ENCODE assay signal across 9 cellular contexts in genomic region chr22:40509401-40510134, GRCh38.
DNase-seq lines count a peak whose midpoint lies in the region; ATAC-seq and TF ChIP-seq lines count a peak whose summit lies in the region.
"Had no signal": no experiment of that assay in that cellular context is flagged by ENCODE, and none has a peak within 500 bp of the region (broad histone marks: within the 10 kb centered on the region; RNA-seq: fewer than 3 reads in every experiment).

No MANE protein-coding gene starts in this region.

- no peaks in the 10 kb centered on the region for H3K9me3 ChIP-seq in CD4-positive, alpha-beta T cell (ENCODE audit: control insufficient read depth, low read length)

- no peaks in the 10 kb centered on the region for H3K27me3 ChIP-seq in CD4-positive, alpha-beta T cell (ENCODE audit: control insufficient read depth, insufficient read depth, low read length)

- H3K27ac ChIP-seq in CD4-positive, alpha-beta T cell (ENCODE audit: low read depth, low read length), result no peak overlapping the region

- TF ChIP-seq CTCF in CD4-positive, alpha-beta T cell (IDR thresholded peaks at IDR 0.05), result no peak
- TF ChIP-seq CTCF in foreskin fibroblast (IDR thresholded peaks at IDR 0.05; ENCODE audit: low read depth, low read length) (no peak), progenitor cell of endocrine pancreas (IDR thresholded peaks at IDR 0.05; ENCODE audit: unreplicated experiment) (no peak)

- H3K9me3 Mint-ChIP-seq in CD4-positive, alpha-beta T cell, result no peaks in the 10 kb centered on the region
- H3K9me3 Mint-ChIP-seq in progenitor cell of endocrine pancreas (ENCODE audit: low read depth), result no peaks in the 10 kb centered on the region
- H3K9me3 Mint-ChIP-seq in naive thymus-derived CD8-positive, alpha-beta T cell, result no peaks in the 10 kb centered on the region

- no peak overlapping the region for H3K4me3 ChIP-seq in foreskin fibroblast (ENCODE audit: low read depth in 1 of 2, low read length in 2 of 2)

- in situ Hi-C loops in SK-MEL-5 (cut with HindIII; ENCODE audit: low pct_unique_long_range_greater_than_20kb, low sequenced_read_pairs), result no loop called here

- CTCF ChIA-PET in CD4-positive, alpha-beta T cell (lab: Charles Lee), result no interaction called here

- intact Hi-C loops in CD4-positive, alpha-beta T cell (cut with DNase I, micrococcal nuclease), result no loop called here

- H3K4me1 Mint-ChIP-seq in CD4-positive, alpha-beta T cell (ENCODE audit: low read depth), result peaks cover 53% of the 10 kb centered on the region
- peaks cover 33% of the 10 kb centered on the region for H3K4me1 Mint-ChIP-seq in progenitor cell of endocrine pancreas (ENCODE audit: low read depth)
- peaks cover 14 to 39% (median 25%) of the 10 kb centered on the region in 4 donors for H3K4me1 Mint-ChIP-seq in naive thymus-derived CD8-positive, alpha-beta T cell

- no peak overlapping the region for H3K4me3 Mint-ChIP-seq in CD4-positive, alpha-beta T cell
- H3K4me3 Mint-ChIP-seq in progenitor cell of endocrine pancreas (ENCODE audit: low read depth), result no peak overlapping the region
- no peak overlapping the region for H3K4me3 Mint-ChIP-seq in naive thymus-derived CD8-positive, alpha-beta T cell

- POLR2A ChIA-PET in CD4-positive, alpha-beta T cell (lab: Charles Lee), result no interaction called here
- POLR2A ChIA-PET in naive thymus-derived CD8-positive, alpha-beta T cell (lab: Charles Lee), result interaction anchor here (0.5 to 1.3 kb wide), 5 partner anchors 11 to 913 kb away, joined by 3 to 5 read pairs (median 3); no protein-coding TSS in a partner anchor

- H3K27me3 Mint-ChIP-seq in CD4-positive, alpha-beta T cell, result no peaks in the 10 kb centered on the region
- no peaks in the 10 kb centered on the region for H3K27me3 Mint-ChIP-seq in progenitor cell of endocrine pancreas
- no peaks in the 10 kb centered on the region for H3K27me3 Mint-ChIP-seq in naive thymus-derived CD8-positive, alpha-beta T cell

- no peak for ATAC-seq in CD4-positive, alpha-beta T cell (ENCODE audit: poor library complexity)
- no peak for ATAC-seq in stimulated activated naive CD8-positive, alpha-beta T cell treated with anti-CD3 and anti-CD28 coated beads, Interleukin-15, Interleukin-2, amounts not matched to agents 100 U/mL and 50 U/mL, for 24 hours
- no peak for ATAC-seq in GM21381 (IDR thresholded peaks at IDR 0.05; ENCODE audit: unreplicated experiment)
- no peak for ATAC-seq in naive thymus-derived CD8-positive, alpha-beta T cell

- no peak for DNase-seq in CD4-positive, alpha-beta T cell
- peak; percentile 77 for DNase-seq in SK-MEL-5 (ENCODE audit: low read depth, low spot score)
- peak; percentile 57 to 78 for DNase-seq in foreskin fibroblast
- DNase-seq in progenitor cell of endocrine pancreas (ENCODE audit: low spot score, unreplicated experiment), result no peak
- no peak for DNase-seq in stimulated activated naive CD8-positive, alpha-beta T cell treated with anti-CD3 and anti-CD28 coated beads, Interleukin-15, Interleukin-2, amounts not matched to agents 100 U/mL and 50 U/mL, for 24 hours
- DNase-seq in activated CD8-positive, alpha-beta memory T cell treated with anti-CD3 and anti-CD28 coated beads, Interleukin-2, amount 50 U/mL, for 4 hours, result no peak
- DNase-seq in naive thymus-derived CD8-positive, alpha-beta T cell, result no peak
- DNase-seq: NCI-H82 had no signal

- H3K27ac Mint-ChIP-seq in CD4-positive, alpha-beta T cell, result peak overlapping the region; percentile 0
- peak overlapping the region; percentile 95 for H3K27ac Mint-ChIP-seq in progenitor cell of endocrine pancreas
- peak overlapping the region in 4 of 10 donors; percentile 1 to 54 (median 26) for H3K27ac Mint-ChIP-seq in naive thymus-derived CD8-positive, alpha-beta T cell

- peaks cover 11% of the 10 kb centered on the region for H3K36me3 Mint-ChIP-seq in CD4-positive, alpha-beta T cell (ENCODE audit: low read depth)
- no peaks in the 10 kb centered on the region for H3K36me3 Mint-ChIP-seq in progenitor cell of endocrine pancreas (ENCODE audit: insufficient read depth)
- peaks cover 0 to 2% (median 0%) of the 10 kb centered on the region in 3 donors for H3K36me3 Mint-ChIP-seq in naive thymus-derived CD8-positive, alpha-beta T cell

Comparison
In these comparisons a context has a peak if more than half of its experiments do, and no peak if none do; other contexts are left out.
1. DNase-seq: peak in SK-MEL-5 (single experiment) and foreskin fibroblast (2 of 2); none in CD4-positive, alpha-beta T cell (0 of 10), progenitor cell of endocrine pancreas (single experiment), stimulated activated naive CD8-positive, alpha-beta T cell treated with anti-CD3 and anti-CD28 coated beads, Interleukin-15, Interleukin-2, amounts not matched to agents 100 U/mL and 50 U/mL, for 24 hours (single experiment), activated CD8-positive, alpha-beta memory T cell treated with anti-CD3 and anti-CD28 coated beads, Interleukin-2, amount 50 U/mL, for 4 hours (single experiment) and naive thymus-derived CD8-positive, alpha-beta T cell (0 of 10).